7 cellular contexts compared by ENCODE assay signal in genomic region chrX:48474127-48474526, GRCh38. TPM values are rescaled to one million over a fixed set of nuclear protein-coding genes. Genes with fewer than 3 reads are reported as not detected.
DNase-seq lines count a peak whose midpoint lies in the region; ATAC-seq and TF ChIP-seq lines count a peak whose summit lies in the region.
"Had no signal": no experiment of that assay in that cellular context is flagged by ENCODE, and none has a peak within 500 bp of the region (broad histone marks: within the 10 kb centered on the region; RNA-seq: fewer than 3 reads in every experiment).

No MANE protein-coding gene starts in this region.

- ATAC-seq in GM18511 (IDR thresholded peaks at IDR 0.05; ENCODE audit: unreplicated experiment), result no peak

- H4K20me1 ChIP-seq in DOHH2 (ENCODE audit: control insufficient read depth, insufficient read depth, low read depth, low read length), result 0 out of 2 replicates have a peak, but pooled peaks cover 4% of the 10 kb centered on the region
- H4K20me1 ChIP-seq in Loucy (ENCODE audit: insufficient read depth, low read length, poor library complexity, severe bottlenecking), result no peaks in the 10 kb centered on the region

- H3K4me3 ChIP-seq in DOHH2 (ENCODE audit: low read length) (no peak overlapping the region), Loucy (ENCODE audit: low read length, poor library complexity, severe bottlenecking) (no peak overlapping the region), epithelial cell of proximal tubule (ENCODE audit: low read depth, low read length) (no peak overlapping the region)

- H3K27ac Mint-ChIP-seq in mesothelial cell of epicardium, result no peak overlapping the region

- no peak overlapping the region for H3K27ac ChIP-seq in DOHH2 (ENCODE audit: low read depth, low read length)

- H3K27me3 ChIP-seq in DOHH2 (ENCODE audit: control insufficient read depth, low read length) (no peaks in the 10 kb centered on the region), Loucy (ENCODE audit: insufficient read depth, low read length, poor library complexity, severe bottlenecking) (no peaks in the 10 kb centered on the region)

- H3K79me2 ChIP-seq in DOHH2 (ENCODE audit: control insufficient read depth, low read length) (peaks cover 47% of the 10 kb centered on the region), Loucy (ENCODE audit: insufficient read depth, low read length) (peaks cover 39% of the 10 kb centered on the region)

- DNase-seq in epithelial cell of proximal tubule (ENCODE audit: low read depth) (no peak), iPS-NIHi7 (ENCODE audit: extremely low spot score) (no peak), mesothelial cell of epicardium (ENCODE audit: low spot score in 2 of 2, unreplicated experiment in 2 of 2) (no peak)
- DNase-seq: occipital lobe had no signal

- H3K4me1 Mint-ChIP-seq in mesothelial cell of epicardium, result peaks cover 32% of the 10 kb centered on the region

- peaks cover 14% of the 10 kb centered on the region for H3K9me3 Mint-ChIP-seq in mesothelial cell of epicardium

- no peak overlapping the region for H3K4me3 Mint-ChIP-seq in mesothelial cell of epicardium

- peak overlapping the region; percentile 80; the same call in 1 of the 2 replicates for H3K4me2 ChIP-seq in DOHH2 (ENCODE audit: low read length)
- no peak overlapping the region for H3K4me2 ChIP-seq in Loucy (ENCODE audit: low read depth, low read length, poor library complexity, severe bottlenecking)

- no peaks in the 10 kb centered on the region for H3F3A ChIP-seq in DOHH2 (ENCODE audit: control insufficient read depth, insufficient read depth)
- no peaks in the 10 kb centered on the region for H3F3A ChIP-seq in Loucy (ENCODE audit: low read depth)

- no peaks in the 10 kb centered on the region for H3K27me3 Mint-ChIP-seq in mesothelial cell of epicardium (ENCODE audit: low read depth)

- H3K9me3 ChIP-seq in DOHH2 (ENCODE audit: control insufficient read depth, insufficient read depth, low read length), result no peaks in the 10 kb centered on the region
- H3K9me3 ChIP-seq in Loucy (ENCODE audit: insufficient read depth, low read depth, low read length), result no peaks in the 10 kb centered on the region

- TF ChIP-seq CTCF in DOHH2 (IDR thresholded peaks at IDR 0.05; ENCODE audit: low read depth, low read length, poor library complexity, severe bottlenecking) (peak; percentile 32), Loucy (conservative IDR thresholded peaks at IDR 0.05; ENCODE audit: low read length) (peak; percentile 50), epithelial cell of proximal tubule (conservative IDR thresholded peaks at IDR 0.05; ENCODE audit: low read depth, low read length) (peak; percentile 50), mesothelial cell of epicardium (IDR thresholded peaks at IDR 0.05; ENCODE audit: unreplicated experiment) (no peak)

- peaks cover 22% of the 10 kb centered on the region for H3K4me1 ChIP-seq in DOHH2 (ENCODE audit: control insufficient read depth, low read length)
- peaks cover 16% of the 10 kb centered on the region for H3K4me1 ChIP-seq in Loucy (ENCODE audit: insufficient read depth, low read length, poor library complexity, severe bottlenecking)

- H3K9ac ChIP-seq in Loucy (ENCODE audit: low read depth, low read length, poor library complexity, severe bottlenecking), result no peak overlapping the region

- H3K36me3 Mint-ChIP-seq in mesothelial cell of epicardium, result peaks cover 4% of the 10 kb centered on the region

- H3K9me2 ChIP-seq in DOHH2 (replicated peaks; ENCODE audit: control insufficient read depth, low read length) (no peaks in the 10 kb centered on the region), Loucy (replicated peaks; ENCODE audit: low read depth, low read length) (no peaks in the 10 kb centered on the region)

- no peak overlapping the region for H2AFZ ChIP-seq in Loucy (ENCODE audit: low read length)

- peaks cover 6% of the 10 kb centered on the region for H3K36me3 ChIP-seq in DOHH2 (ENCODE audit: control insufficient read depth, low read length)
- no peaks in the 10 kb centered on the region for H3K36me3 ChIP-seq in Loucy (ENCODE audit: insufficient read depth, low read length)

RNA-seq across cellular contexts. Expression of gene FTSJ1, which starts 1.9 kb away (rescaled TPM):
- total RNA-seq in epithelial cell of proximal tubule, result 63.5 and 113 TPM in 2 replicates
- total RNA-seq in mesothelial cell of epicardium, result 37.5 to 42.2 TPM (median 42.1 TPM) in 3 replicates

RNA-seq across cellular contexts. Expression of gene SLC38A5, which starts 4.1 kb away (rescaled TPM):
- total RNA-seq in epithelial cell of proximal tubule (15.7 and 71.3 TPM in 2 replicates), mesothelial cell of epicardium (9.0 to 10.1 TPM (median 9.6 TPM) in 3 replicates)

RNA-seq across cellular contexts. Expression of gene PORCN, which starts 34.7 kb away (rescaled TPM):
- total RNA-seq in epithelial cell of proximal tubule (6.6 and 18.7 TPM in 2 replicates), mesothelial cell of epicardium (9.7 to 11.0 TPM (median 10.1 TPM) in 3 replicates)

RNA-seq across cellular contexts. Expression of gene EBP, which starts 47.5 kb away (rescaled TPM):
- total RNA-seq in epithelial cell of proximal tubule (93.7 and 190 TPM in 2 replicates), mesothelial cell of epicardium (48.9 to 52.2 TPM (median 50.2 TPM) in 3 replicates)
